Comparison of ENCODE assay signal across 25 cellular contexts in genomic region chr7:12358694-12359093, GRCh38. TPM values are rescaled to one million over a fixed set of nuclear protein-coding genes. Genes with fewer than 3 reads are reported as not detected.
DNase-seq lines count a peak whose midpoint lies in the region; ATAC-seq, FAIRE-seq and TF ChIP-seq lines count a peak whose summit lies in the region.
"Had no signal": no experiment of that assay in that cellular context is flagged by ENCODE, and none has a peak within 500 bp of the region (broad histone marks: within the 10 kb centered on the region; RNA-seq: fewer than 3 reads in every experiment).

No MANE protein-coding gene starts in this region.

- POLR2A ChIA-PET in IMR-90 (lab: Charles Lee; ENCODE audit: unreplicated experiment) = no interaction called here

- no peak overlapping the region for H3K56ac ChIP-seq in IMR-90 (ENCODE audit: extremely low read depth, insufficient read depth, low read length)

- FAIRE-seq in astrocyte (lab: Jason Lieb, UNC) = no peak
- FAIRE-seq: GM12891 had no signal

- no peak overlapping the region for H2AK9ac ChIP-seq in IMR-90 (replicated peaks; ENCODE audit: low read depth, low read length, poor library complexity)

- no peak overlapping the region for H2BK20ac ChIP-seq in IMR-90 (ENCODE audit: low read depth, low read length)

- H2BK15ac ChIP-seq in IMR-90 (ENCODE audit: low read depth, low read length) = no peak overlapping the region

- H3K14ac ChIP-seq in IMR-90 (replicated peaks; ENCODE audit: low read depth, low read length) = no peak overlapping the region

- H2BK120ac ChIP-seq in IMR-90 (ENCODE audit: low read depth, low read length) = no peak overlapping the region

- no peak overlapping the region for H2BK5ac ChIP-seq in IMR-90 (ENCODE audit: low read depth, low read length, poor library complexity, severe bottlenecking)

- H3K4me1 ChIP-seq in IMR-90 (ENCODE audit: control insufficient read depth, insufficient read depth, low read length) (no peaks in the 10 kb centered on the region), astrocyte (ENCODE audit: insufficient read depth, low read length) (no peaks in the 10 kb centered on the region), gastroesophageal sphincter (no peaks in the 10 kb centered on the region)
- H3K4me1 ChIP-seq: Caco-2 had no signal

- H2AFZ ChIP-seq in IMR-90 (replicated peaks; ENCODE audit: low read length, poor library complexity) (no peak overlapping the region), astrocyte (ENCODE audit: low read depth, low read length) (no peak overlapping the region)

- H3K9me3 Mint-ChIP-seq in astrocyte (ENCODE audit: unreplicated experiment) = no peaks in the 10 kb centered on the region
- no peaks in the 10 kb centered on the region for H3K9me3 Mint-ChIP-seq in chondrocyte (ENCODE audit: low read depth)
- H3K9me3 Mint-ChIP-seq: CD8-positive, alpha-beta T cell had no signal

- H3K23ac ChIP-seq in IMR-90 (ENCODE audit: low read depth, low read length) = no peak overlapping the region

- H4K5ac ChIP-seq in IMR-90 (ENCODE audit: low read depth, low read length) = no peak overlapping the region

- H3K79me1 ChIP-seq in IMR-90 (ENCODE audit: low read depth in 1 of 2, low read length in 2 of 2) = no peaks in the 10 kb centered on the region

- no peaks in the 10 kb centered on the region for H3K36me3 ChIP-seq in IMR-90 (ENCODE audit: control insufficient read depth, insufficient read depth, low read length)
- no peaks in the 10 kb centered on the region for H3K36me3 ChIP-seq in astrocyte (ENCODE audit: insufficient read depth, low read length)
- no peaks in the 10 kb centered on the region for H3K36me3 ChIP-seq in gastroesophageal sphincter

- TF ChIP-seq EP300 in gastroesophageal sphincter (IDR thresholded peaks at IDR 0.05) = no peak

- no peak overlapping the region for H3K9ac ChIP-seq in IMR-90 (ENCODE audit: low read depth, low read length)
- H3K9ac ChIP-seq in astrocyte (ENCODE audit: low read length) = no peak overlapping the region
- H3K9ac ChIP-seq: SK-N-SH had no signal

- intact Hi-C loops in IMR-90 (cut with micrococcal nuclease) = no loop called here

- H4K91ac ChIP-seq in IMR-90 (ENCODE audit: insufficient read depth, low read depth, low read length) = no peak overlapping the region

- TF ChIP-seq CTCF in IMR-90 (conservative IDR thresholded peaks at IDR 0.05; ENCODE audit: low read depth, low read length) (no peak), astrocyte (IDR thresholded peaks at IDR 0.05; ENCODE audit: insufficient read depth, low read depth, low read length) (no peak), fibroblast of mammary gland (conservative IDR thresholded peaks at IDR 0.05; ENCODE audit: control insufficient read depth, insufficient read depth, low read depth, low read length) (no peak), chondrocyte (IDR thresholded peaks at IDR 0.05) (no peak), gastroesophageal sphincter (IDR thresholded peaks at IDR 0.05) (no peak)

- H3K27me3 Mint-ChIP-seq in astrocyte (ENCODE audit: low read depth, unreplicated experiment) (no peaks in the 10 kb centered on the region), chondrocyte (ENCODE audit: low read depth) (peaks cover 7% of the 10 kb centered on the region)

- DNase-seq in IMR-90 (peak; percentile 4), astrocyte (ENCODE audit: low read depth) (peak; percentile 20), fibroblast of mammary gland (ENCODE audit: low read depth) (peak; percentile 15), stromal cell of bone marrow (ENCODE audit: low read depth) (peak; percentile 1), chondrocyte (ENCODE audit: low spot score) (no peak), D341Med (ENCODE audit: low spot score) (no peak)
- DNase-seq in activated effector memory CD4-positive, alpha-beta T cell treated with anti-CD3 and anti-CD28 coated beads, Interleukin-2, amount 50 U/mL, for 16 hours = no peak
- DNase-seq: Caco-2; CD8-positive, alpha-beta T cell; DMS 273 treated with DMSO at 0.1 percent for 48 hours; DMS79; EL; GF-D8; H7; KBM-7; MM.1S; NCI-H2029; NCI-H526 treated with DMSO at 0.1 percent for 48 hours; SHP77 treated with DMSO at 0.1 percent for 48 hours; SK-N-SH had no signal

- no peaks in the 10 kb centered on the region for H3K79me2 ChIP-seq in astrocyte (ENCODE audit: insufficient read depth, low read length)

- in situ Hi-C loops in IMR-90 (cut with MboI; ENCODE audit: low sequenced_read_pairs) = no loop called here

- H3K9me3 ChIP-seq in IMR-90 (ENCODE audit: control insufficient read depth, insufficient read depth, low read length) = no peaks in the 10 kb centered on the region
- H3K9me3 ChIP-seq in astrocyte (ENCODE audit: insufficient read depth, low read depth, low read length) = no peaks in the 10 kb centered on the region
- H3K9me3 ChIP-seq in gastroesophageal sphincter = no peaks in the 10 kb centered on the region
- H3K9me3 ChIP-seq: Caco-2, SK-N-SH had no signal

- no peak for TF ChIP-seq RAD21 in IMR-90 (IDR thresholded peaks at IDR 0.05; ENCODE audit: low read length)

- TF ChIP-seq POLR2A in IMR-90 (IDR thresholded peaks at IDR 0.05; ENCODE audit: low read depth, low read length) (no peak), gastroesophageal sphincter (IDR thresholded peaks at IDR 0.05) (no peak)

- no peak overlapping the region for H3K4me2 ChIP-seq in IMR-90 (ENCODE audit: low read depth, low read length)
- H3K4me2 ChIP-seq in astrocyte (ENCODE audit: low read length) = no peak overlapping the region
- H3K4me2 ChIP-seq: SK-N-SH had no signal

- H3K36me3 Mint-ChIP-seq in astrocyte (ENCODE audit: low read depth, unreplicated experiment) (no peaks in the 10 kb centered on the region), chondrocyte (ENCODE audit: low read depth) (no peaks in the 10 kb centered on the region)
- H3K36me3 Mint-ChIP-seq: CD8-positive, alpha-beta T cell had no signal

- H3K4me3 ChIP-seq in IMR-90 (ENCODE audit: insufficient read depth, low read depth, low read length) (no peak overlapping the region), astrocyte (ENCODE audit: insufficient read depth, low read depth, low read length) (no peak overlapping the region), fibroblast of mammary gland (ENCODE audit: control insufficient read depth, low read depth, low read length) (no peak overlapping the region), gastroesophageal sphincter (no peak overlapping the region)

- dilution Hi-C loops in IMR-90 (cut with HindIII; ENCODE audit: low sequenced_read_pairs, unreplicated experiment) = no loop called here

- no peak overlapping the region for H4K8ac ChIP-seq in IMR-90 (ENCODE audit: low read depth in 2 of 2, low read length in 2 of 2)

- H3K4me1 Mint-ChIP-seq in astrocyte (ENCODE audit: low read depth, unreplicated experiment) = no peaks in the 10 kb centered on the region
- no peaks in the 10 kb centered on the region for H3K4me1 Mint-ChIP-seq in chondrocyte (ENCODE audit: low read depth)

- H3K4me3 Mint-ChIP-seq in astrocyte (ENCODE audit: unreplicated experiment) = no peak overlapping the region
- no peak overlapping the region for H3K4me3 Mint-ChIP-seq in chondrocyte (ENCODE audit: unreplicated experiment)
- H3K4me3 Mint-ChIP-seq: CD8-positive, alpha-beta T cell had no signal

- no peaks in the 10 kb centered on the region for H3K9me1 ChIP-seq in IMR-90 (ENCODE audit: insufficient read depth, low read length)

- H3K27ac ChIP-seq in IMR-90 (ENCODE audit: insufficient read depth, low read length) = no peak overlapping the region
- H3K27ac ChIP-seq in astrocyte (ENCODE audit: low read depth, low read length) = no peak overlapping the region
- H3K27ac ChIP-seq in gastroesophageal sphincter = no peak overlapping the region
- H3K27ac ChIP-seq: C4-2B, RWPE1 had no signal

- no peak for ATAC-seq in IMR-90 (ENCODE audit: low read depth)
- ATAC-seq in gastroesophageal sphincter = no peak
- ATAC-seq: CD8-positive, alpha-beta T cell; Panc1 had no signal

- H3K27me3 ChIP-seq in IMR-90 (ENCODE audit: control insufficient read depth, insufficient read depth, low read length) = no peaks in the 10 kb centered on the region
- H3K27me3 ChIP-seq in astrocyte (ENCODE audit: insufficient read depth, low read length) = no peaks in the 10 kb centered on the region
- H3K27me3 ChIP-seq in gastroesophageal sphincter = no peaks in the 10 kb centered on the region

- CTCF ChIA-PET in IMR-90 (lab: Yijun Ruan, JAX) = no interaction called here

- H2AK5ac ChIP-seq in IMR-90 (ENCODE audit: low read depth, low read length) = no peak overlapping the region

- H4K20me1 ChIP-seq in IMR-90 (ENCODE audit: insufficient read depth, low read length) = no peaks in the 10 kb centered on the region
- no peaks in the 10 kb centered on the region for H4K20me1 ChIP-seq in astrocyte (ENCODE audit: insufficient read depth, low read length)

- no peak overlapping the region for H3K18ac ChIP-seq in IMR-90 (ENCODE audit: low read depth, low read length)

- no TSS peak for BruUV-seq in IMR-90 (replicated peaks; lab: Mats Ljungman, UMichigan)

- H3K4ac ChIP-seq in IMR-90 (ENCODE audit: low read depth, low read length) = no peak overlapping the region

- H3K27ac Mint-ChIP-seq in astrocyte (ENCODE audit: unreplicated experiment) (no peak overlapping the region), chondrocyte (ENCODE audit: unreplicated experiment) (no peak overlapping the region)
- H3K27ac Mint-ChIP-seq: CD8-positive, alpha-beta T cell had no signal

TF ChIP-seq in IMR-90, 13 proteins besides CTCF, POLR2A, EP300 and RAD21 (continues in another document):
- no peak for TF ChIP-seq RFX5 (IDR thresholded peaks at IDR 0.05; ENCODE audit: low read depth, low read length)
- no peak for TF ChIP-seq SMC3 (IDR thresholded peaks at IDR 0.05; ENCODE audit: low read depth, low read length)
- TF ChIP-seq MAFK (IDR thresholded peaks at IDR 0.05; ENCODE audit: low read depth, low read length) = no peak
- no peak for TF ChIP-seq NFE2L2 (IDR thresholded peaks at IDR 0.05; ENCODE audit: low read depth, low read length)
- no peak for TF ChIP-seq MXI1 (IDR thresholded peaks at IDR 0.05; ENCODE audit: borderline replicate concordance, low read depth, low read length)
- TF ChIP-seq MAZ (IDR thresholded peaks at IDR 0.05; ENCODE audit: borderline replicate concordance, low read depth, low read length) = no peak
- no peak for TF ChIP-seq BHLHE40 (IDR thresholded peaks at IDR 0.05; ENCODE audit: low read depth, low read length)
- TF ChIP-seq, protein P1, sequence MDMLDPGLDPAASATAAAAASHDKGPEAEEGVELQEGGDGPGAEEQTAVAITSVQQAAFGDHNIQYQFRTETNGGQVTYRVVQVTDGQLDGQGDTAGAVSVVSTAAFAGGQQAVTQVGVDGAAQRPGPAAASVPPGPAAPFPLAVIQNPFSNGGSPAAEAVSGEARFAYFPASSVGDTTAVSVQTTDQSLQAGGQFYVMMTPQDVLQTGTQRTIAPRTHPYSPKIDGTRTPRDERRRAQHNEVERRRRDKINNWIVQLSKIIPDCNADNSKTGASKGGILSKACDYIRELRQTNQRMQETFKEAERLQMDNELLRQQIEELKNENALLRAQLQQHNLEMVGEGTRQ (IDR thresholded peaks at IDR 0.05; ENCODE audit: low read depth, low read length) = no peak

RNA-seq across cellular contexts. Expression of gene VWDE, which starts 45.0 kb away (rescaled TPM):
- total RNA-seq in IMR-90 (2012; rRNA removed) (0.18 and 0.28 TPM in 2 replicates), astrocyte (0.77 and 1.8 TPM in 2 replicates), chondrocyte (not detected in 3 replicates), gastroesophageal sphincter (under 1 TPM in 2 of 4 donors, not detected in 2; 0.13 to 0.22 TPM)
- 0.04 and 0.05 TPM in 2 replicates for polyA plus RNA-seq in IMR-90 (2012; rRNA removed)
- 0.01 TPM in 1 of 2 replicates, not detected in the other for polyA plus RNA-seq in IMR-90 (2012; cell fraction: cytosol; rRNA removed)
- 0.02 and 0.24 TPM in 2 replicates for polyA plus RNA-seq in IMR-90 (2012; cell fraction: nucleus; rRNA removed; ENCODE audit: low replicate concordance)
- polyA plus RNA-seq: SK-N-SH had no signal

Comparison
In these comparisons a context has a peak if more than half of its experiments do, and no peak if none do; other contexts are left out.
1. DNase-seq: peak in IMR-90 (single experiment), astrocyte (single experiment), fibroblast of mammary gland (single experiment) and stromal cell of bone marrow (single experiment); none in activated effector memory CD4-positive, alpha-beta T cell treated with anti-CD3 and anti-CD28 coated beads, Interleukin-2, amount 50 U/mL, for 16 hours (single experiment), chondrocyte (single experiment) and D341Med (single experiment).